ENCODE assay signal across 25 cellular contexts in genomic region chr3:89238836-89239235, GRCh38.
"Had no signal": no experiment of that assay in that cellular context is flagged by ENCODE, and none has a peak within 500 bp of the region (broad histone marks: within the 10 kb centered on the region; RNA-seq: fewer than 3 reads in every experiment).

No MANE protein-coding gene starts in this region.

- DNase-seq: activated CD4-positive, alpha-beta T cell treated with anti-CD3 and anti-CD28 coated beads for 4 hours; activated CD4-positive, alpha-beta T cell treated with anti-CD3 and anti-CD28 coated beads, Interleukin-2, amount 50 U/mL, for 4 hours; activated CD8-positive, alpha-beta memory T cell treated with anti-CD3 and anti-CD28 coated beads for 24 hours; activated effector memory CD4-positive, alpha-beta T cell treated with Interleukin-2 at 50 U/mL for 16 hours; activated naive CD4-positive, alpha-beta T cell treated with Interleukin-2 at 50 U/mL for 16 hours; amniotic stem cell; central memory CD4-positive, alpha-beta T cell; foreskin keratinocyte; left cardiac atrium; left ventricle myocardium superior; mammary epithelial cell; nucleus accumbens; pancreas; retina; stimulated activated CD4-positive, alpha-beta T cell treated with anti-CD3 and anti-CD28 coated beads, Interleukin-1b, Interleukin-23, amount 100 ng/mL, for 48 hours; stimulated activated naive B cell treated with anti-CD40 and anti-IgM and Interleukin-4, amounts not matched to agents 10 μg/mL and 1 μg/mL and 100 μg/mL, for 72 hours; stomach; T-helper 1 cell; thyroid gland; upper lobe of left lung had no signal

- H3K4me3 ChIP-seq: esophagus muscularis mucosa, pancreas, prostate gland, smooth muscle cell, stomach, thyroid gland, upper lobe of left lung, vagina had no signal

- H3K4me2 ChIP-seq: smooth muscle cell had no signal

- H3K27ac ChIP-seq: esophagus muscularis mucosa, foreskin keratinocyte, pancreas, prostate gland, stomach, thyroid gland, upper lobe of left lung, vagina, VCaP had no signal

- H3K36me3 ChIP-seq: esophagus muscularis mucosa, pancreas, prostate gland, stomach, thyroid gland, upper lobe of left lung, vagina had no signal

- H3K9me3 ChIP-seq: esophagus muscularis mucosa, pancreas, prostate gland, stomach, thyroid gland, upper lobe of left lung, vagina had no signal

- ATAC-seq: foreskin keratinocyte; left cardiac atrium; left ventricle myocardium superior; pancreas; stimulated activated naive B cell treated with anti-CD40 and anti-IgM and Interleukin-4, amounts not matched to agents 10 μg/mL and 1 μg/mL and 100 μg/mL, for 72 hours had no signal

- H3K27me3 ChIP-seq: esophagus muscularis mucosa, foreskin keratinocyte, pancreas, stomach, thyroid gland, upper lobe of left lung, vagina had no signal

- H3K4me1 ChIP-seq: foreskin keratinocyte, pancreas, prostate gland, thyroid gland, upper lobe of left lung had no signal
